ENCODE assay signal across 28 cellular contexts in genomic region chr12:33654313-33654712, GRCh38.
"Had no signal": no experiment of that assay in that cellular context is flagged by ENCODE, and none has a peak within 500 bp of the region (broad histone marks: within the 10 kb centered on the region; RNA-seq: fewer than 3 reads in every experiment).

No MANE protein-coding gene starts in this region.

- H3K4me1 Mint-ChIP-seq: activated CD4-positive, alpha-beta memory T cell treated with anti-CD3 and anti-CD28 coated beads, Interleukin-2, amount 10 ng/mL, durations not matched to agents 7 days and 5 days; activated CD4-positive, alpha-beta T cell treated with anti-CD3 and anti-CD28 coated beads, Interleukin-2, amount 10 ng/mL, durations not matched to agents 7 days and 5 days; activated naive CD4-positive, alpha-beta T cell treated with anti-CD3 and anti-CD28 coated beads, Interleukin-2, amount 10 ng/mL, durations not matched to agents 7 days and 5 days; activated naive CD8-positive, alpha-beta T cell treated with anti-CD3 and anti-CD28 coated beads, Interleukin-2, amount 10 ng/mL, durations not matched to agents 7 days and 5 days had no signal

- H3K4me3 ChIP-seq: ascending aorta, breast epithelium, cardiac muscle cell, colonic mucosa had no signal

- H3K4me1 ChIP-seq: ascending aorta, breast epithelium, colonic mucosa had no signal

- H3K4me3 Mint-ChIP-seq: activated CD4-positive, alpha-beta memory T cell treated with anti-CD3 and anti-CD28 coated beads, Interleukin-2, amount 10 ng/mL, durations not matched to agents 7 days and 5 days; activated CD4-positive, alpha-beta T cell treated with anti-CD3 and anti-CD28 coated beads, Interleukin-2, amount 10 ng/mL, durations not matched to agents 7 days and 5 days; activated naive CD4-positive, alpha-beta T cell treated with anti-CD3 and anti-CD28 coated beads, Interleukin-2, amount 10 ng/mL, durations not matched to agents 7 days and 5 days; activated naive CD8-positive, alpha-beta T cell treated with anti-CD3 and anti-CD28 coated beads, Interleukin-2, amount 10 ng/mL, durations not matched to agents 7 days and 5 days; activated T-cell treated with anti-CD3 and anti-CD28 coated beads, Interleukin-2, amount 50 U/mL, for 24 hours; activated T-cell treated with anti-CD3 and anti-CD28 coated beads, Interleukin-2, amount 50 U/mL, for 72 hours; brain had no signal

- H3K27me3 Mint-ChIP-seq: activated CD4-positive, alpha-beta memory T cell treated with anti-CD3 and anti-CD28 coated beads, Interleukin-2, amount 10 ng/mL, durations not matched to agents 7 days and 5 days; activated CD4-positive, alpha-beta T cell treated with anti-CD3 and anti-CD28 coated beads, Interleukin-2, amount 10 ng/mL, durations not matched to agents 7 days and 5 days; activated naive CD4-positive, alpha-beta T cell treated with anti-CD3 and anti-CD28 coated beads, Interleukin-2, amount 10 ng/mL, durations not matched to agents 7 days and 5 days; activated naive CD8-positive, alpha-beta T cell treated with anti-CD3 and anti-CD28 coated beads, Interleukin-2, amount 10 ng/mL, durations not matched to agents 7 days and 5 days; activated T-cell treated with anti-CD3 and anti-CD28 coated beads, Interleukin-2, amount 50 U/mL, for 24 hours; brain had no signal

- H3K36me3 Mint-ChIP-seq: activated naive CD4-positive, alpha-beta T cell treated with anti-CD3 and anti-CD28 coated beads, Interleukin-2, amount 10 ng/mL, durations not matched to agents 7 days and 5 days; activated naive CD4-positive, alpha-beta T cell treated with anti-CD3 and anti-CD28 coated beads, Interleukin-2, amount 50 U/mL, for 72 hours; activated naive CD8-positive, alpha-beta T cell treated with anti-CD3 and anti-CD28 coated beads, Interleukin-2, amount 10 ng/mL, durations not matched to agents 7 days and 5 days; brain had no signal

- H3K27me3 ChIP-seq: ascending aorta, breast epithelium, cardiac muscle cell, colonic mucosa had no signal

- H3K27ac Mint-ChIP-seq: activated CD4-positive, alpha-beta memory T cell treated with anti-CD3 and anti-CD28 coated beads, Interleukin-2, amount 10 ng/mL, durations not matched to agents 7 days and 5 days; activated CD4-positive, alpha-beta T cell treated with anti-CD3 and anti-CD28 coated beads, Interleukin-2, amount 10 ng/mL, durations not matched to agents 7 days and 5 days; activated naive CD4-positive, alpha-beta T cell treated with anti-CD3 and anti-CD28 coated beads, Interleukin-2, amount 10 ng/mL, durations not matched to agents 7 days and 5 days; activated naive CD4-positive, alpha-beta T cell treated with anti-CD3 and anti-CD28 coated beads, Interleukin-2, amount 50 U/mL, for 72 hours; activated naive CD8-positive, alpha-beta T cell treated with anti-CD3 and anti-CD28 coated beads, Interleukin-2, amount 10 ng/mL, durations not matched to agents 7 days and 5 days; activated T-cell treated with anti-CD3 and anti-CD28 coated beads, Interleukin-2, amount 50 U/mL, for 24 hours; activated T-cell treated with anti-CD3 and anti-CD28 coated beads, Interleukin-2, amount 50 U/mL, for 72 hours; brain had no signal

- DNase-seq: activated CD4-positive, alpha-beta memory T cell treated with anti-CD3 and anti-CD28 coated beads, Interleukin-2, amount 10 ng/mL, durations not matched to agents 7 days and 5 days; activated CD4-positive, alpha-beta T cell treated with anti-CD3 and anti-CD28 coated beads for 4 hours; activated CD4-positive, alpha-beta T cell treated with anti-CD3 and anti-CD28 coated beads, Interleukin-2, amount 10 ng/mL, durations not matched to agents 7 days and 5 days; activated CD4-positive, alpha-beta T cell treated with anti-CD3 and anti-CD28 coated beads, Interleukin-2, amount 50 U/mL, for 4 hours; activated CD4-positive, CD25-positive, alpha-beta regulatory T cell; activated CD4-positive, CD25-positive, alpha-beta regulatory T cell treated with anti-CD3 and anti-CD28 coated beads, Interleukin-2, amount 50 U/mL, for 72 hours; activated CD8-positive, alpha-beta memory T cell treated with anti-CD3 and anti-CD28 coated beads, Interleukin-2, amount 50 U/mL, for 48 hours; activated gamma-delta T cell; activated naive CD4-positive, alpha-beta T cell; activated naive CD4-positive, alpha-beta T cell treated with anti-CD3 and anti-CD28 coated beads, Interleukin-2, amount 10 ng/mL, durations not matched to agents 7 days and 5 days; activated naive CD8-positive, alpha-beta T cell treated with anti-CD3 and anti-CD28 coated beads, Interleukin-2, amount 10 ng/mL, durations not matched to agents 7 days and 5 days; activated T-cell treated with anti-CD3 and anti-CD28 coated beads for 4 hours; activated T-cell treated with anti-CD3 and anti-CD28 coated beads, Interleukin-2, amount 50 U/mL, for 24 hours; activated T-cell treated with anti-CD3 and anti-CD28 coated beads, Interleukin-2, amount 50 U/mL, for 72 hours; central memory CD4-positive, alpha-beta T cell; cerebellar nuclear complex; colonic mucosa; effector CD8-positive, alpha-beta T cell; foreskin fibroblast; head of caudate nucleus; hippocampal formation; T-helper 2 cell had no signal

- H3K27ac ChIP-seq: ascending aorta, breast epithelium, cardiac muscle cell, colonic mucosa had no signal

- ATAC-seq: activated naive CD4-positive, alpha-beta T cell treated with anti-CD3 and anti-CD28 coated beads, Interleukin-2, amount 50 U/mL, for 72 hours; activated T-cell treated with anti-CD3 and anti-CD28 coated beads, Interleukin-2, amount 50 U/mL, for 72 hours; esophagus mucosa had no signal

- H3K9me3 ChIP-seq: ascending aorta, breast epithelium, colonic mucosa had no signal

- H3K36me3 ChIP-seq: ascending aorta, breast epithelium, cardiac muscle cell, colonic mucosa had no signal
